In genomic region chr4:182960228-182960627, GRCh38 we compare ENCODE assay signal across 17 cellular contexts. TPM values are rescaled to one million over a fixed set of nuclear protein-coding genes. Genes with fewer than 3 reads are reported as not detected.
DNase-seq lines count a peak whose midpoint lies in the region; ATAC-seq, FAIRE-seq and TF ChIP-seq lines count a peak whose summit lies in the region.
"Had no signal": no experiment of that assay in that cellular context is flagged by ENCODE, and none has a peak within 500 bp of the region (broad histone marks: within the 10 kb centered on the region; RNA-seq: fewer than 3 reads in every experiment).

No MANE protein-coding gene starts in this region.

- H4K5ac ChIP-seq in H1 (ENCODE audit: insufficient read length, low read depth, low read length) = no peak overlapping the region

- no peak overlapping the region for H2BK120ac ChIP-seq in H1 (replicated peaks; ENCODE audit: low read depth, low read length)

- DNase-seq in HTR-8/SVneo (ENCODE audit: insufficient read length, low spot score) = no peak
- no peak for DNase-seq in GM12878 (ENCODE audit: low read depth, low spot score)
- DNase-seq in H1 (ENCODE audit: low read depth in 1 of 2, low spot score in 2 of 2) = no peak
- DNase-seq in DMS79 treated with DMSO at 0.1 percent for 48 hours (lab: John Stamatoyannopoulos, UW) = no peak
- no peak for DNase-seq in HPDE6-E6E7 (ENCODE audit: extremely low spot score)
- DNase-seq in left cardiac atrium = no peak
- DNase-seq: C1 segment of cervical spinal cord; Caco-2; CD4-positive, alpha-beta memory T cell; DMS153; EL; GDM1; GM23248 had no signal

- peak overlapping the region; percentile 44 for H4K91ac ChIP-seq in H1 (replicated peaks; ENCODE audit: insufficient read length, low read length)

- SMC1A ChIA-PET in GM12878 (lab: Charles Lee; ENCODE audit: uncharacterized antibody, unreplicated experiment) = no interaction called here

- BruUV-seq in GM12878 (replicated peaks; lab: Mats Ljungman, UMichigan) = no TSS peak

- H3K27ac ChIP-seq in GM12878 (ENCODE audit: control insufficient read depth, insufficient read depth) = no peak overlapping the region
- H3K27ac ChIP-seq in H1 (ENCODE audit: low read depth, low read length) = no peak overlapping the region
- H3K27ac ChIP-seq: GM23248 had no signal

- TF ChIP-seq RAD21 in GM12878 (IDR thresholded peaks at IDR 0.05; ENCODE audit: insufficient read depth, low read depth, low read length) (no peak), H1 (IDR thresholded peaks at IDR 0.05 in 1 of 2, conservative IDR thresholded peaks at IDR 0.05 in 1 of 2; ENCODE audit: low read depth in 2 of 2, low read length in 2 of 2) (no peak)

- H3K79me2 ChIP-seq in GM12878 (ENCODE audit: control insufficient read depth, insufficient read depth, low read length) = no peaks in the 10 kb centered on the region
- no peaks in the 10 kb centered on the region for H3K79me2 ChIP-seq in H1 (ENCODE audit: control insufficient read depth in 1 of 2, insufficient read depth in 2 of 2, low read length in 2 of 2)

- H3K4me1 ChIP-seq in GM12878 (ENCODE audit: control insufficient read depth, insufficient read depth, low read length) (no peaks in the 10 kb centered on the region), H1 (replicated peaks in 1 of 4; ENCODE audit: control insufficient read depth in 3 of 4, insufficient read depth in 4 of 4, low read length in 3 of 4) (no peaks in the 10 kb centered on the region)
- H3K4me1 ChIP-seq: Caco-2, HAP-1 had no signal

- H2BK5ac ChIP-seq in H1 (ENCODE audit: low read depth, low read length) = peak overlapping the region; percentile 29; the same call in 1 of the 2 replicates

- H2BK12ac ChIP-seq in H1 (ENCODE audit: low read depth, low read length) = peak overlapping the region; percentile 45; the same call in 1 of the 2 replicates

- TF ChIP-seq CTCF in GM12878 (IDR thresholded peaks at IDR 0.05 in 2 of 3, conservative IDR thresholded peaks at IDR 0.05 in 1 of 3; ENCODE audit: control insufficient read depth in 2 of 3, extremely low read depth in 1 of 3, insufficient read depth in 1 of 3, low read depth in 3 of 3, low read length in 3 of 3) = no peak
- TF ChIP-seq CTCF in H1 (IDR thresholded peaks at IDR 0.05; ENCODE audit: control extremely low read depth in 1 of 3, insufficient read depth in 1 of 3, low read depth in 1 of 3, low read length in 3 of 3) = no peak

- POLR2A ChIA-PET in GM12878 (lab: Charles Lee) (no interaction called here), H1 (lab: Charles Lee; ENCODE audit: partially characterized antibody) (no interaction called here)

- no peak overlapping the region; the same call in 1 of the 2 replicates for H4K8ac ChIP-seq in H1 (ENCODE audit: extremely low read depth, insufficient read depth, low read length)

- no peak overlapping the region for H3K18ac ChIP-seq in H1 (ENCODE audit: extremely low read depth, low read length)

- TF ChIP-seq EP300 in GM12878 (IDR thresholded peaks at IDR 0.05; ENCODE audit: borderline replicate concordance in 1 of 2, control insufficient read depth in 1 of 2, low read depth in 2 of 2, low read length in 2 of 2) (no peak), H1 (IDR thresholded peaks at IDR 0.05; ENCODE audit: borderline replicate concordance in 1 of 2, low read depth in 2 of 2, low read length in 2 of 2) (no peak)

- intact Hi-C loops in GM12878 (cut with micrococcal nuclease; ENCODE audit: unreplicated experiment) (no loop called here), left cardiac atrium (cut with DNase I) (no loop called here)

- in situ Hi-C loops in GM12878 (cut with MboI) = no loop called here

- RAD21 ChIA-PET in GM12878 (lab: Charles Lee; ENCODE audit: unreplicated experiment) = no interaction called here

- FAIRE-seq in HTR-8/SVneo (lab: Jason Lieb, UNC) (peak; percentile 96), GM12878 (lab: Jason Lieb, UNC) (no peak), H1 (lab: Jason Lieb, UNC) (no peak)
- FAIRE-seq: GM12891, GM18507 had no signal

- H2BK20ac ChIP-seq in H1 (ENCODE audit: low read length) = no peak overlapping the region

- peak overlapping the region; percentile 24 for H3K56ac ChIP-seq in H1 (replicated peaks; ENCODE audit: insufficient read length, low read depth, low read length)

- no peak overlapping the region for H3K4ac ChIP-seq in H1 (replicated peaks; ENCODE audit: insufficient read length, low read depth, low read length)

- H2BK15ac ChIP-seq in H1 (ENCODE audit: low read length) = no peak overlapping the region

- H3K27me3 ChIP-seq in GM12878 (replicated peaks in 1 of 2; ENCODE audit: control insufficient read depth in 2 of 2, insufficient read depth in 2 of 2, low read length in 1 of 2) (no peaks in the 10 kb centered on the region; a peak in 1 of 4 replicates), H1 (replicated peaks in 1 of 4; ENCODE audit: control insufficient read depth in 3 of 4, extremely low read depth in 1 of 4, insufficient read depth in 3 of 4, low read length in 3 of 4) (0 out of 7 replicates have a peak, but pooled peaks cover 0 to 3% (median 0%) of the 10 kb centered on the region in 4 experiments)

- H3K9me3 ChIP-seq in GM12878 (replicated peaks; ENCODE audit: control insufficient read depth, insufficient read depth, low read length) (no peaks in the 10 kb centered on the region; the same call in 2 of the 3 replicates), H1 (ENCODE audit: insufficient read depth in 2 of 2, low read depth in 1 of 2, low read length in 1 of 2) (0 out of 4 replicates have a peak, but pooled peaks cover 0 to 5% of the 10 kb centered on the region in 2 experiments)

- H2AK5ac ChIP-seq in H1 (ENCODE audit: low read depth, low read length) = peak overlapping the region; percentile 76; the same call in 1 of the 2 replicates

- H2AFZ ChIP-seq in GM12878 (ENCODE audit: control insufficient read depth, low read depth, low read length) (no peak overlapping the region), H1 (ENCODE audit: low read length) (no peak overlapping the region)
- H2AFZ ChIP-seq: GM23248 had no signal

- WGBS in GM12878 (ENCODE audit: insufficient coverage, insufficient replicate concordance, low lambda C conversion rate, missing lambda C conversion rate) = 57% methylated on average over 9 of the region's 9 CpGs
- WGBS in H1 (ENCODE audit: extremely low coverage in 1 of 2, insufficient coverage in 1 of 2, insufficient read length in 1 of 2, insufficient replicate concordance in 2 of 2, low coverage in 1 of 2, low lambda C conversion rate in 2 of 2, missing lambda C conversion rate in 1 of 2), 2 experiments = 88 to 100% methylated on average over 9 of the region's 9 CpGs

- no peaks in the 10 kb centered on the region for H3K36me3 ChIP-seq in GM12878 (ENCODE audit: control insufficient read depth in 2 of 2, insufficient read depth in 2 of 2, low read length in 1 of 2)
- no peaks in the 10 kb centered on the region; a peak in 1 of 8 replicates for H3K36me3 ChIP-seq in H1 (ENCODE audit: control insufficient read depth in 2 of 4, insufficient read depth in 4 of 4, low read length in 3 of 4)
- H3K36me3 ChIP-seq: HAP-1 had no signal

- H4K20me1 ChIP-seq in GM12878 (ENCODE audit: control insufficient read depth, insufficient read depth) = no peaks in the 10 kb centered on the region
- peaks cover 0 to 5% of the 10 kb centered on the region in 2 experiments for H4K20me1 ChIP-seq in H1 (replicated peaks in 1 of 2; ENCODE audit: control insufficient read depth in 1 of 2, insufficient read depth in 2 of 2, low read length in 2 of 2)

- CTCF ChIA-PET in GM12878 (lab: Yijun Ruan, JAX) (interaction anchor here (2.9 kb wide), 1 partner anchor 21 kb away, joined by 9 read pairs; no protein-coding TSS in a partner anchor), H1 (lab: Charles Lee; ENCODE audit: partially characterized antibody) (interaction anchor here (1.2 kb wide), 1 partner anchor 55 kb away, joined by 3 read pairs; no protein-coding TSS in a partner anchor)

- no peak overlapping the region for H3K4me3 ChIP-seq in GM12878
- H3K4me3 ChIP-seq in H1 (ENCODE audit: extremely low read depth in 1 of 4, insufficient read depth in 2 of 4, low read depth in 3 of 4, low read length in 4 of 4) = no peak overlapping the region
- H3K4me3 ChIP-seq: GM23248, HAP-1 had no signal

- peaks cover 6% of the 10 kb centered on the region for H3K23me2 ChIP-seq in H1 (ENCODE audit: low read depth, low read length)

- ATAC-seq in GM12878 (no peak), HG03159 (IDR thresholded peaks at IDR 0.05; ENCODE audit: unreplicated experiment) (no peak), left cardiac atrium (no peak)

- no peak overlapping the region for H3K4me2 ChIP-seq in GM12878 (ENCODE audit: control insufficient read depth, insufficient read depth)
- no peak overlapping the region for H3K4me2 ChIP-seq in H1 (ENCODE audit: insufficient read depth in 1 of 2, low read depth in 2 of 2, low read length in 2 of 2)

- H3K79me1 ChIP-seq in H1 (ENCODE audit: low read depth, low read length) = no peaks in the 10 kb centered on the region

- H3K14ac ChIP-seq in H1 (ENCODE audit: insufficient read length) = no peak overlapping the region

- H3K23ac ChIP-seq in H1 (ENCODE audit: insufficient read length) = no peak overlapping the region

- H3K9ac ChIP-seq in GM12878 (ENCODE audit: control insufficient read depth, insufficient read depth, low read length) (no peak overlapping the region), H1 (replicated peaks in 1 of 4; ENCODE audit: extremely low read depth in 1 of 4, low read depth in 3 of 4, low read length in 3 of 4) (no peak overlapping the region; a peak in 2 of 7 replicates)
- H3K9ac ChIP-seq: GM23248 had no signal

- TF ChIP-seq POLR2A in GM12878 (IDR thresholded peaks at IDR 0.05; ENCODE audit: low read depth, low read length) = no peak
- TF ChIP-seq POLR2A in H1 (IDR thresholded peaks at IDR 0.05; ENCODE audit: control extremely low read depth in 1 of 2, low read depth in 2 of 2, low read length in 2 of 2) = no peak

RNA-seq across cellular contexts. Expression of gene DCTD, which starts 43.0 kb away (rescaled TPM):
- 82.1 and 82.8 TPM in 2 replicates for total RNA-seq in GM12878 (2013; cell fraction: nucleolus; rRNA removed)
- total RNA-seq in GM12878 (2014; rRNA removed) (73.5 and 74.6 TPM in 2 replicates), GM12878 (2014; rRNA removed; fragmentation: Illumina TruSeq; extraction: Trizol) (83.1 and 84.6 TPM in 2 replicates), GM12878 (2021) (112 and 116 TPM in 2 replicates), left cardiac atrium (10 to 100 TPM; 49.8 to 63.8 TPM)
- polyA plus RNA-seq in GM12878 (2011; ENCODE audit: low read depth) = 68.3 TPM
- polyA plus RNA-seq in GM12878 (2011; rRNA removed) (137 and 143 TPM in 2 replicates), GM12878 (2014; fragmentation: Illumina TruSeq; extraction: Trizol) (118 and 128 TPM in 2 replicates), GM12878 (2014; fragmentation: Nextera tagmentation; extraction: Ambion mirVana) (10 to 100 TPM; 37.8 to 58.4 TPM), GM12878 (2014; rRNA removed) (96.4 and 104 TPM in 2 replicates), GM12878 (2016; fragmentation: Nextera tagmentation; extraction: Ambion mirVana) (10 to 100 TPM; 79.9 to 99.6 TPM), H1 (2011; rRNA removed) (60.2 and 61.2 TPM in 2 replicates)
- polyA plus RNA-seq in GM12878 (2011; cell fraction: cytosol; rRNA removed) = 121 and 127 TPM in 2 replicates
- polyA plus RNA-seq in GM12878 (2011; cell fraction: nucleus; rRNA removed) = 157 and 179 TPM in 2 replicates
- 78.2 and 83.3 TPM in 2 replicates for polyA plus RNA-seq in GM12878 (2012)
- 111 and 176 TPM in 2 replicates for polyA minus RNA-seq in GM12878 (2011; rRNA and poly(A)+ RNA removed)
- polyA minus RNA-seq in GM12878 (2011; cell fraction: cytosol; rRNA and poly(A)+ RNA removed) = 37.4 and 40.8 TPM in 2 replicates
- 65.0 and 110 TPM in 2 replicates for polyA minus RNA-seq in GM12878 (2011; cell fraction: nucleus; rRNA and poly(A)+ RNA removed)
- 69.4 and 69.5 TPM in 2 replicates for total RNA-seq in H1 (2021; fragmentation: NEBNext Ultra II Directional; extraction: Animal tissue kit (Norgen Biotek cat#: 25700))
- 55.4 TPM for polyA plus RNA-seq in H1 (2011; cell fraction: cytosol; rRNA removed)
- 55.1 TPM for polyA plus RNA-seq in H1 (2011; cell fraction: nucleus; rRNA removed)
- polyA plus RNA-seq in H1 (2012, experiment 1 of 2) = 56.3 to 75.6 TPM (median 62.9 TPM) in 4 replicates
- 39.2 TPM for polyA plus RNA-seq in H1 (2012, experiment 2 of 2)
- 60.0 TPM for polyA plus RNA-seq in H1 (2013, experiment 1 of 2)
- polyA plus RNA-seq in H1 (2013, experiment 2 of 2) = 61.4 TPM
- 41.0 and 75.2 TPM in 2 replicates for polyA minus RNA-seq in H1 (2011; rRNA and poly(A)+ RNA removed)
- polyA minus RNA-seq in H1 (2011; cell fraction: cytosol; rRNA and poly(A)+ RNA removed) = 24.4 TPM
- 37.3 TPM for polyA minus RNA-seq in H1 (2011; cell fraction: nucleus; rRNA and poly(A)+ RNA removed)
